Comparison of ENCODE assay signal across 1 cellular context in the genomic region with DNA sequence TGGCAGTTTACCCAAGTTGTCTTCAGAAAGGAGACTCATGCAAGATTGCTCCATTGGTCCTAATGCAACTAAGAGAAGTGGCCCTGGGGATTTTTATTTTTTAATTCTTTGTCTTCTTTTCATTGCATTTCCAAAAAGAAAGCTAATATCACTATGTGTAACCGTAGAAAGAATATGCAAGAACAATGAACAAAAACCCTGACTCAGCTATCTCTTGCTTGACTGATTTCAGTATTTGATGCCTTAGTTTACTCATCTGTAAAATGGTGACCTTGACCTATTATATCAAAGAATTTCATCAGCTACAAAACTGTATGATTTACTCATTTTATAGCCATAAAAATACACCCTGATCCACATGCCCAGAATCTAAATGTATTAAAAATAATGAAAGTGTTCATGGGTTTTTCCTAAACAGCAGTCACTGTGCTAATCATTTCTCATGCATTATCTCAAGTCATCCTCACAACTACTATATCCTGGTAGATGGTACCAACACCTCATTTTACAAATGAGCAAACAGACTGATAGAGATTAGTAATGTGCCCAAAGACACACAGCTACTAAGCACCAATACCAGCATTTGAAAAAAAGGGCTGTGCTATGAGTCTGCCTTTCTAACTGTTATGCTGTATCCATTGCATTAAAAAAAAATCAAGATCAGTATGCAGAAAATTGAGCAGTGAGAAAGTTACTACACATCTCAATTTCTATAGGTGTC.
TF ChIP-seq lines count a peak whose summit lies in the region.

No MANE protein-coding gene starts in this region.

TF ChIP-seq in HepG2, 621 proteins besides CTCF, POLR2A, EP300 and RAD21 (continued from another document):
- TF ChIP-seq ZNF607 (CRISPR knock-in tag; IDR thresholded peaks at IDR 0.05; ENCODE audit: borderline replicate concordance) (no peak), MAFK (conservative IDR thresholded peaks at IDR 0.05 in 1 of 2, IDR thresholded peaks at IDR 0.05 in 1 of 2; ENCODE audit: low read length in 2 of 2) (peak; percentile 74 to 88), POLR2AphosphoS5 (IDR thresholded peaks at IDR 0.05; ENCODE audit: low read depth, low read length) (no peak), ZNF550 (CRISPR knock-in tag; IDR thresholded peaks at IDR 0.05; ENCODE audit: borderline replicate concordance) (no peak), ZNF143 (CRISPR knock-in tag; IDR thresholded peaks at IDR 0.05) (no peak), MAFF (IDR thresholded peaks at IDR 0.05; ENCODE audit: low read depth, low read length) (peak; percentile 83)
- TF ChIP-seq, protein P1, sequence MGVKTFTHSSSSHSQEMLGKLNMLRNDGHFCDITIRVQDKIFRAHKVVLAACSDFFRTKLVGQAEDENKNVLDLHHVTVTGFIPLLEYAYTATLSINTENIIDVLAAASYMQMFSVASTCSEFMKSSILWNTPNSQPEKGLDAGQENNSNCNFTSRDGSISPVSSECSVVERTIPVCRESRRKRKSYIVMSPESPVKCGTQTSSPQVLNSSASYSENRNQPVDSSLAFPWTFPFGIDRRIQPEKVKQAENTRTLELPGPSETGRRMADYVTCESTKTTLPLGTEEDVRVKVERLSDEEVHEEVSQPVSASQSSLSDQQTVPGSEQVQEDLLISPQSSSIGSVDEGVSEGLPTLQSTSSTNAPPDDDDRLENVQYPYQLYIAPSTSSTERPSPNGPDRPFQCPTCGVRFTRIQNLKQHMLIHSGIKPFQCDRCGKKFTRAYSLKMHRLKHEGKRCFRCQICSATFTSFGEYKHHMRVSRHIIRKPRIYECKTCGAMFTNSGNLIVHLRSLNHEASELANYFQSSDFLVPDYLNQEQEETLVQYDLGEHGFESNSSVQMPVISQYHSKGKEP (CRISPR knock-in tag; IDR thresholded peaks at IDR 0.05), result no peak
- TF ChIP-seq, protein P2, sequence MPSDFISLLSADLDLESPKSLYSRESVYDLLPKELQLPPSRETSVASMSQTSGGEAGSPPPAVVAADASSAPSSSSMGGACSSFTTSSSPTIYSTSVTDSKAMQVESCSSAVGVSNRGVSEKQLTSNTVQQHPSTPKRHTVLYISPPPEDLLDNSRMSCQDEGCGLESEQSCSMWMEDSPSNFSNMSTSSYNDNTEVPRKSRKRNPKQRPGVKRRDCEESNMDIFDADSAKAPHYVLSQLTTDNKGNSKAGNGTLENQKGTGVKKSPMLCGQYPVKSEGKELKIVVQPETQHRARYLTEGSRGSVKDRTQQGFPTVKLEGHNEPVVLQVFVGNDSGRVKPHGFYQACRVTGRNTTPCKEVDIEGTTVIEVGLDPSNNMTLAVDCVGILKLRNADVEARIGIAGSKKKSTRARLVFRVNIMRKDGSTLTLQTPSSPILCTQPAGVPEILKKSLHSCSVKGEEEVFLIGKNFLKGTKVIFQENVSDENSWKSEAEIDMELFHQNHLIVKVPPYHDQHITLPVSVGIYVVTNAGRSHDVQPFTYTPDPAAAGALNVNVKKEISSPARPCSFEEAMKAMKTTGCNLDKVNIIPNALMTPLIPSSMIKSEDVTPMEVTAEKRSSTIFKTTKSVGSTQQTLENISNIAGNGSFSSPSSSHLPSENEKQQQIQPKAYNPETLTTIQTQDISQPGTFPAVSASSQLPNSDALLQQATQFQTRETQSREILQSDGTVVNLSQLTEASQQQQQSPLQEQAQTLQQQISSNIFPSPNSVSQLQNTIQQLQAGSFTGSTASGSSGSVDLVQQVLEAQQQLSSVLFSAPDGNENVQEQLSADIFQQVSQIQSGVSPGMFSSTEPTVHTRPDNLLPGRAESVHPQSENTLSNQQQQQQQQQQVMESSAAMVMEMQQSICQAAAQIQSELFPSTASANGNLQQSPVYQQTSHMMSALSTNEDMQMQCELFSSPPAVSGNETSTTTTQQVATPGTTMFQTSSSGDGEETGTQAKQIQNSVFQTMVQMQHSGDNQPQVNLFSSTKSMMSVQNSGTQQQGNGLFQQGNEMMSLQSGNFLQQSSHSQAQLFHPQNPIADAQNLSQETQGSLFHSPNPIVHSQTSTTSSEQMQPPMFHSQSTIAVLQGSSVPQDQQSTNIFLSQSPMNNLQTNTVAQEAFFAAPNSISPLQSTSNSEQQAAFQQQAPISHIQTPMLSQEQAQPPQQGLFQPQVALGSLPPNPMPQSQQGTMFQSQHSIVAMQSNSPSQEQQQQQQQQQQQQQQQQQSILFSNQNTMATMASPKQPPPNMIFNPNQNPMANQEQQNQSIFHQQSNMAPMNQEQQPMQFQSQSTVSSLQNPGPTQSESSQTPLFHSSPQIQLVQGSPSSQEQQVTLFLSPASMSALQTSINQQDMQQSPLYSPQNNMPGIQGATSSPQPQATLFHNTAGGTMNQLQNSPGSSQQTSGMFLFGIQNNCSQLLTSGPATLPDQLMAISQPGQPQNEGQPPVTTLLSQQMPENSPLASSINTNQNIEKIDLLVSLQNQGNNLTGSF (CRISPR knock-in tag; IDR thresholded peaks at IDR 0.05), result no peak
- TF ChIP-seq, protein P3, sequence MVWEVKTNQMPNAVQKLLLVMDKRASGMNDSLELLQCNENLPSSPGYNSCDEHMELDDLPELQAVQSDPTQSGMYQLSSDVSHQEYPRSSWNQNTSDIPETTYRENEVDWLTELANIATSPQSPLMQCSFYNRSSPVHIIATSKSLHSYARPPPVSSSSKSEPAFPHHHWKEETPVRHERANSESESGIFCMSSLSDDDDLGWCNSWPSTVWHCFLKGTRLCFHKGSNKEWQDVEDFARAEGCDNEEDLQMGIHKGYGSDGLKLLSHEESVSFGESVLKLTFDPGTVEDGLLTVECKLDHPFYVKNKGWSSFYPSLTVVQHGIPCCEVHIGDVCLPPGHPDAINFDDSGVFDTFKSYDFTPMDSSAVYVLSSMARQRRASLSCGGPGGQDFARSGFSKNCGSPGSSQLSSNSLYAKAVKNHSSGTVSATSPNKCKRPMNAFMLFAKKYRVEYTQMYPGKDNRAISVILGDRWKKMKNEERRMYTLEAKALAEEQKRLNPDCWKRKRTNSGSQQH (CRISPR knock-in tag; IDR thresholded peaks at IDR 0.05; ENCODE audit: low read depth), result no peak
TF ChIP-seq in HepG2: peak in this region for 2.
